Comparison of ENCODE assay signal across 9 cellular contexts in the genomic region with DNA sequence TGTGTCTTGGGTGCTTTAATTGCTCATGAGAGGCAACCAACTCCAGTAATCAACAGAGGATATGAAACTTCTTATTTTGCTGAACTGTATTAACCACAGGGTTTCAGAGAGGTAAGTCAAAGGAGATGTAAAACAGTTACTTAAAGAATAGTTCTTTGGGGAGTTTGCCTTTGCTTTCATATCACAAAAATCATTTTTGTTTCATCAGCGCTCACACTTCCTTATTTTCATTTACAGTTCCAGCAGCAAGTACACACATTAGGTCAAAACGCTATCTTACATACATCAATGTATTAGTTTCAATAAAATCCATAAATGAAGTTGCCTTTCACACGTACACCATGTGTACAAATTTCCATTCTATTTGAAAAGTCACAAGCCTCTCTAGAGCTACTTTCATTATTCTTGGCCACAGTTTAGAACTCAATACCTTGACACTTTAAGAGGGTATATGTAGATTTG. TPM values are rescaled to one million over a fixed set of nuclear protein-coding genes. Genes with fewer than 3 reads are reported as not detected.
DNase-seq lines count a peak whose midpoint lies in the region; ATAC-seq and TF ChIP-seq lines count a peak whose summit lies in the region.
"Had no signal": no experiment of that assay in that cellular context is flagged by ENCODE, and none has a peak within 500 bp of the region (broad histone marks: within the 10 kb centered on the region; RNA-seq: fewer than 3 reads in every experiment).

No MANE protein-coding gene starts in this region.

- H3K9me3 ChIP-seq in MG63, result no peaks in the 10 kb centered on the region
- H3K9me3 ChIP-seq in breast epithelium, result no peaks in the 10 kb centered on the region

- H3K4me1 ChIP-seq in breast epithelium, result no peaks in the 10 kb centered on the region

- peak; percentile 96 for ATAC-seq in HG02938 (IDR thresholded peaks at IDR 0.05; ENCODE audit: unreplicated experiment)
- ATAC-seq in stimulated activated naive CD8-positive, alpha-beta T cell treated with anti-CD3 and anti-CD28 coated beads, Interleukin-15, Interleukin-2, amounts not matched to agents 100 U/mL and 50 U/mL, for 24 hours, result peak; percentile 87

- no peaks in the 10 kb centered on the region for H3K27me3 Mint-ChIP-seq in activated T-cell treated with anti-CD3 and anti-CD28 coated beads, Interleukin-2, amount 50 U/mL, for 24 hours

- peak overlapping the region; percentile 55 for H3K4me3 Mint-ChIP-seq in activated T-cell treated with anti-CD3 and anti-CD28 coated beads, Interleukin-2, amount 50 U/mL, for 24 hours
- H3K4me3 Mint-ChIP-seq: mesothelial cell of epicardium had no signal

- TF ChIP-seq POLR2A in breast epithelium (IDR thresholded peaks at IDR 0.05), result no peak

- peaks cover 51% of the 10 kb centered on the region for H3K4me1 Mint-ChIP-seq in activated T-cell treated with anti-CD3 and anti-CD28 coated beads, Interleukin-2, amount 50 U/mL, for 24 hours (ENCODE audit: low read depth)

- no peak for DNase-seq in activated T-cell treated with anti-CD3 and anti-CD28 coated beads, Interleukin-2, amount 50 U/mL, for 24 hours
- DNase-seq in activated T-cell treated with anti-CD3 and anti-CD28 coated beads, Interleukin-2, amount 50 U/mL, for 48 hours, result no peak
- peak; percentile 65 for DNase-seq in OCI-M1 (lab: John Stamatoyannopoulos, UW)
- no peak for DNase-seq in stimulated activated naive CD8-positive, alpha-beta T cell treated with anti-CD3 and anti-CD28 coated beads, Interleukin-15, Interleukin-2, amounts not matched to agents 100 U/mL and 50 U/mL, for 24 hours
- no peak for DNase-seq in MG63
- no peak for DNase-seq in breast epithelium (ENCODE audit: low spot score in 2 of 2)
- DNase-seq in HuH-7 (ENCODE audit: low spot score), result no peak

- TF ChIP-seq CTCF in breast epithelium (IDR thresholded peaks at IDR 0.05), result no peak

- peaks cover 56% of the 10 kb centered on the region for H3K36me3 Mint-ChIP-seq in activated T-cell treated with anti-CD3 and anti-CD28 coated beads, Interleukin-2, amount 50 U/mL, for 24 hours (ENCODE audit: low read depth)
- H3K36me3 Mint-ChIP-seq: mesothelial cell of epicardium had no signal

- no peak overlapping the region for H3K27ac ChIP-seq in breast epithelium

- H3K36me3 ChIP-seq in MG63, result no peaks in the 10 kb centered on the region
- H3K36me3 ChIP-seq in breast epithelium, result no peaks in the 10 kb centered on the region

- intact Hi-C loops in breast epithelium (cut with DNase I; ENCODE audit: low total_unique reads), result no loop called here

- no peaks in the 10 kb centered on the region for H3K9me3 Mint-ChIP-seq in activated T-cell treated with anti-CD3 and anti-CD28 coated beads, Interleukin-2, amount 50 U/mL, for 24 hours
- H3K9me3 Mint-ChIP-seq: mesothelial cell of epicardium had no signal

- H3K27ac Mint-ChIP-seq in activated T-cell treated with anti-CD3 and anti-CD28 coated beads, Interleukin-2, amount 50 U/mL, for 24 hours, result peak overlapping the region; percentile 94
- H3K27ac Mint-ChIP-seq: mesothelial cell of epicardium had no signal

- H3K4me3 ChIP-seq in MG63 (no peak overlapping the region), breast epithelium (no peak overlapping the region)

- H3K27me3 ChIP-seq in MG63 (no peaks in the 10 kb centered on the region), breast epithelium (no peaks in the 10 kb centered on the region)

RNA-seq across cellular contexts. Expression of gene ST8SIA4, which starts 50.1 kb away (rescaled TPM):
- total RNA-seq in MG63 (2014; rRNA removed; shearing (Covaris generic); ENCODE audit: low replicate concordance), result not detected in 2 replicates
- total RNA-seq in breast epithelium, result 1 to 10 TPM; 2.6 to 4.6 (median 4.5) TPM
